In genomic region chr7:42911482-42912447, GRCh38 we compare ENCODE assay signal across 1 cellular context.
TF ChIP-seq lines count a peak whose summit lies in the region.

C7orf25 (minus strand) TSS chr7:42912070; CDS start chr7:42910900, 1,170 bp downstream.

TF ChIP-seq in H1, 55 proteins besides CTCF, POLR2A, EP300 and RAD21:
- TF ChIP-seq JUND (IDR thresholded peaks at IDR 0.05; ENCODE audit: low read length) (no peak), SP1 (IDR thresholded peaks at IDR 0.05; ENCODE audit: low read depth, low read length) (no peak), SAP30 (IDR thresholded peaks at IDR 0.05; ENCODE audit: insufficient read depth, insufficient replicate concordance, low read length) (no peak), ASH2L (IDR thresholded peaks at IDR 0.05; ENCODE audit: low read length) (peak; percentile 97), CREB1 (IDR thresholded peaks at IDR 0.05) (peak; percentile 87), SRF (IDR thresholded peaks at IDR 0.05; ENCODE audit: low read depth, low read length) (no peak), SIX5 (IDR thresholded peaks at IDR 0.05; ENCODE audit: low read depth, low read length) (peak; percentile 64; the same call in 1 of the 2 replicates), BCL11A (IDR thresholded peaks at IDR 0.05; ENCODE audit: low read depth in 2 of 2, low read length in 2 of 2) (no peak), MAFK (IDR thresholded peaks at IDR 0.05; ENCODE audit: low read depth, low read length) (no peak), CBX8 (IDR thresholded peaks at IDR 0.05; ENCODE audit: borderline replicate concordance, low read depth, low read length) (no peak), USF2 (IDR thresholded peaks at IDR 0.05; ENCODE audit: low read length) (peak; percentile 97), BRCA1 (IDR thresholded peaks at IDR 0.05; ENCODE audit: low read depth, low read length) (no peak), TCF12 (IDR thresholded peaks at IDR 0.05; ENCODE audit: low read depth, low read length) (peak; percentile 73; the same call in 1 of the 2 replicates), RNF2 (IDR thresholded peaks at IDR 0.05; ENCODE audit: borderline replicate concordance, low read depth, low read length, missing control alignments, poor library complexity, severe bottlenecking) (no peak), NANOG (IDR thresholded peaks at IDR 0.05; ENCODE audit: insufficient read depth, low read depth, low read length, poor library complexity, severe bottlenecking) (no peak), HDAC2 (IDR thresholded peaks at IDR 0.05; ENCODE audit: borderline replicate concordance in 1 of 2, low read depth in 2 of 2, low read length in 2 of 2) (peak in 1 of 2 experiments; percentile 59; a peak in 1 of 4 replicates), CTBP2 (IDR thresholded peaks at IDR 0.05; ENCODE audit: borderline replicate concordance, insufficient read depth, insufficient read length, low read length) (no peak), TAF1 (IDR thresholded peaks at IDR 0.05; ENCODE audit: low read depth, low read length) (peak; percentile 48; the same call in 1 of the 2 replicates), CHD2 (IDR thresholded peaks at IDR 0.05; ENCODE audit: low read length) (no peak), NRF1 (IDR thresholded peaks at IDR 0.05; ENCODE audit: low read depth, low read length) (no peak), POLR2AphosphoS5 (IDR thresholded peaks at IDR 0.05; ENCODE audit: low read depth, low read length) (peak; percentile 82), CBX5 (IDR thresholded peaks at IDR 0.05; ENCODE audit: low read depth, low read length) (no peak), HDAC6 (IDR thresholded peaks at IDR 0.05; ENCODE audit: low read depth, low read length) (no peak), ZNF274 (IDR thresholded peaks at IDR 0.05; ENCODE audit: borderline replicate concordance, extremely low read depth, low read length) (no peak), KDM1A (IDR thresholded peaks at IDR 0.05; ENCODE audit: borderline replicate concordance, low read length) (0 out of 2 replicates have a peak, but pooled peaks have one; percentile 32), EGR1 (IDR thresholded peaks at IDR 0.05; ENCODE audit: borderline replicate concordance, low read depth, low read length) (no peak), SUZ12 (IDR thresholded peaks at IDR 0.05; ENCODE audit: low read length) (no peak), ATF2 (IDR thresholded peaks at IDR 0.05; ENCODE audit: low read length) (no peak), TBP (IDR thresholded peaks at IDR 0.05; ENCODE audit: low read depth, low read length) (peak; percentile 60; the same call in 1 of the 2 replicates), SIN3A (conservative IDR thresholded peaks at IDR 0.05 in 1 of 2, IDR thresholded peaks at IDR 0.05 in 1 of 2; ENCODE audit: low read depth in 1 of 2, low read length in 2 of 2) (peak in 1 of 2 experiments; percentile 39; a peak in 1 of 4 replicates), RXRA (IDR thresholded peaks at IDR 0.05; ENCODE audit: insufficient read depth, low read depth, low read length) (no peak), SP4 (IDR thresholded peaks at IDR 0.05; ENCODE audit: low read length) (no peak), SP2 (IDR thresholded peaks at IDR 0.05; ENCODE audit: low read length) (no peak), FOSL1 (IDR thresholded peaks at IDR 0.05; ENCODE audit: insufficient read depth, low read depth, low read length) (no peak), TEAD4 (IDR thresholded peaks at IDR 0.05; ENCODE audit: low read depth, low read length) (0 out of 2 replicates have a peak, but pooled peaks have one; percentile 4), JUN (IDR thresholded peaks at IDR 0.05; ENCODE audit: low read depth, low read length) (no peak), KDM5A (IDR thresholded peaks at IDR 0.05; ENCODE audit: low read length) (no peak), PHF8 (conservative IDR thresholded peaks at IDR 0.05; ENCODE audit: low read depth, low read length) (peak; percentile 77), SIRT6 (IDR thresholded peaks at IDR 0.05; ENCODE audit: low read length) (no peak), YY1 (IDR thresholded peaks at IDR 0.05; ENCODE audit: low read depth, low read length) (peak; percentile 100), POU5F1 (IDR thresholded peaks at IDR 0.05; ENCODE audit: low read depth, low read length) (no peak), RFX5 (IDR thresholded peaks at IDR 0.05; ENCODE audit: borderline replicate concordance, low read depth, low read length) (no peak), KDM4A (IDR thresholded peaks at IDR 0.05; ENCODE audit: low read depth, low read length, severe bottlenecking) (no peak), BACH1 (IDR thresholded peaks at IDR 0.05; ENCODE audit: low read length) (no peak), GTF2F1 (IDR thresholded peaks at IDR 0.05; ENCODE audit: borderline replicate concordance, low read depth, low read length) (no peak), EZH2 (IDR thresholded peaks at IDR 0.05; ENCODE audit: low read depth, low read length, severe bottlenecking) (no peak), GABPA (IDR thresholded peaks at IDR 0.05; ENCODE audit: borderline replicate concordance, insufficient read depth, low read length) (no peak), RBBP5 (IDR thresholded peaks at IDR 0.05; ENCODE audit: borderline replicate concordance, low read depth, low read length) (peak; percentile 97; the same call in 1 of the 2 replicates), TAF7 (optimal IDR thresholded peaks at IDR 0.05; ENCODE audit: borderline replicate concordance, low read depth, low read length) (peak; percentile 72), CHD1 (IDR thresholded peaks at IDR 0.05; ENCODE audit: low read depth, low read length) (no peak), CEBPB (IDR thresholded peaks at IDR 0.05; ENCODE audit: low read depth, low read length) (no peak)
- TF ChIP-seq, protein P1, sequence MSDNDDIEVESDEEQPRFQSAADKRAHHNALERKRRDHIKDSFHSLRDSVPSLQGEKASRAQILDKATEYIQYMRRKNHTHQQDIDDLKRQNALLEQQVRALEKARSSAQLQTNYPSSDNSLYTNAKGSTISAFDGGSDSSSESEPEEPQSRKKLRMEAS (IDR thresholded peaks at IDR 0.05) = peak; percentile 90
- TF ChIP-seq, protein P2, sequence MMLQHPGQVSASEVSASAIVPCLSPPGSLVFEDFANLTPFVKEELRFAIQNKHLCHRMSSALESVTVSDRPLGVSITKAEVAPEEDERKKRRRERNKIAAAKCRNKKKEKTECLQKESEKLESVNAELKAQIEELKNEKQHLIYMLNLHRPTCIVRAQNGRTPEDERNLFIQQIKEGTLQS (IDR thresholded peaks at IDR 0.05; ENCODE audit: insufficient read depth, low read depth, low read length) = peak; percentile 88
- TF ChIP-seq, protein P3, sequence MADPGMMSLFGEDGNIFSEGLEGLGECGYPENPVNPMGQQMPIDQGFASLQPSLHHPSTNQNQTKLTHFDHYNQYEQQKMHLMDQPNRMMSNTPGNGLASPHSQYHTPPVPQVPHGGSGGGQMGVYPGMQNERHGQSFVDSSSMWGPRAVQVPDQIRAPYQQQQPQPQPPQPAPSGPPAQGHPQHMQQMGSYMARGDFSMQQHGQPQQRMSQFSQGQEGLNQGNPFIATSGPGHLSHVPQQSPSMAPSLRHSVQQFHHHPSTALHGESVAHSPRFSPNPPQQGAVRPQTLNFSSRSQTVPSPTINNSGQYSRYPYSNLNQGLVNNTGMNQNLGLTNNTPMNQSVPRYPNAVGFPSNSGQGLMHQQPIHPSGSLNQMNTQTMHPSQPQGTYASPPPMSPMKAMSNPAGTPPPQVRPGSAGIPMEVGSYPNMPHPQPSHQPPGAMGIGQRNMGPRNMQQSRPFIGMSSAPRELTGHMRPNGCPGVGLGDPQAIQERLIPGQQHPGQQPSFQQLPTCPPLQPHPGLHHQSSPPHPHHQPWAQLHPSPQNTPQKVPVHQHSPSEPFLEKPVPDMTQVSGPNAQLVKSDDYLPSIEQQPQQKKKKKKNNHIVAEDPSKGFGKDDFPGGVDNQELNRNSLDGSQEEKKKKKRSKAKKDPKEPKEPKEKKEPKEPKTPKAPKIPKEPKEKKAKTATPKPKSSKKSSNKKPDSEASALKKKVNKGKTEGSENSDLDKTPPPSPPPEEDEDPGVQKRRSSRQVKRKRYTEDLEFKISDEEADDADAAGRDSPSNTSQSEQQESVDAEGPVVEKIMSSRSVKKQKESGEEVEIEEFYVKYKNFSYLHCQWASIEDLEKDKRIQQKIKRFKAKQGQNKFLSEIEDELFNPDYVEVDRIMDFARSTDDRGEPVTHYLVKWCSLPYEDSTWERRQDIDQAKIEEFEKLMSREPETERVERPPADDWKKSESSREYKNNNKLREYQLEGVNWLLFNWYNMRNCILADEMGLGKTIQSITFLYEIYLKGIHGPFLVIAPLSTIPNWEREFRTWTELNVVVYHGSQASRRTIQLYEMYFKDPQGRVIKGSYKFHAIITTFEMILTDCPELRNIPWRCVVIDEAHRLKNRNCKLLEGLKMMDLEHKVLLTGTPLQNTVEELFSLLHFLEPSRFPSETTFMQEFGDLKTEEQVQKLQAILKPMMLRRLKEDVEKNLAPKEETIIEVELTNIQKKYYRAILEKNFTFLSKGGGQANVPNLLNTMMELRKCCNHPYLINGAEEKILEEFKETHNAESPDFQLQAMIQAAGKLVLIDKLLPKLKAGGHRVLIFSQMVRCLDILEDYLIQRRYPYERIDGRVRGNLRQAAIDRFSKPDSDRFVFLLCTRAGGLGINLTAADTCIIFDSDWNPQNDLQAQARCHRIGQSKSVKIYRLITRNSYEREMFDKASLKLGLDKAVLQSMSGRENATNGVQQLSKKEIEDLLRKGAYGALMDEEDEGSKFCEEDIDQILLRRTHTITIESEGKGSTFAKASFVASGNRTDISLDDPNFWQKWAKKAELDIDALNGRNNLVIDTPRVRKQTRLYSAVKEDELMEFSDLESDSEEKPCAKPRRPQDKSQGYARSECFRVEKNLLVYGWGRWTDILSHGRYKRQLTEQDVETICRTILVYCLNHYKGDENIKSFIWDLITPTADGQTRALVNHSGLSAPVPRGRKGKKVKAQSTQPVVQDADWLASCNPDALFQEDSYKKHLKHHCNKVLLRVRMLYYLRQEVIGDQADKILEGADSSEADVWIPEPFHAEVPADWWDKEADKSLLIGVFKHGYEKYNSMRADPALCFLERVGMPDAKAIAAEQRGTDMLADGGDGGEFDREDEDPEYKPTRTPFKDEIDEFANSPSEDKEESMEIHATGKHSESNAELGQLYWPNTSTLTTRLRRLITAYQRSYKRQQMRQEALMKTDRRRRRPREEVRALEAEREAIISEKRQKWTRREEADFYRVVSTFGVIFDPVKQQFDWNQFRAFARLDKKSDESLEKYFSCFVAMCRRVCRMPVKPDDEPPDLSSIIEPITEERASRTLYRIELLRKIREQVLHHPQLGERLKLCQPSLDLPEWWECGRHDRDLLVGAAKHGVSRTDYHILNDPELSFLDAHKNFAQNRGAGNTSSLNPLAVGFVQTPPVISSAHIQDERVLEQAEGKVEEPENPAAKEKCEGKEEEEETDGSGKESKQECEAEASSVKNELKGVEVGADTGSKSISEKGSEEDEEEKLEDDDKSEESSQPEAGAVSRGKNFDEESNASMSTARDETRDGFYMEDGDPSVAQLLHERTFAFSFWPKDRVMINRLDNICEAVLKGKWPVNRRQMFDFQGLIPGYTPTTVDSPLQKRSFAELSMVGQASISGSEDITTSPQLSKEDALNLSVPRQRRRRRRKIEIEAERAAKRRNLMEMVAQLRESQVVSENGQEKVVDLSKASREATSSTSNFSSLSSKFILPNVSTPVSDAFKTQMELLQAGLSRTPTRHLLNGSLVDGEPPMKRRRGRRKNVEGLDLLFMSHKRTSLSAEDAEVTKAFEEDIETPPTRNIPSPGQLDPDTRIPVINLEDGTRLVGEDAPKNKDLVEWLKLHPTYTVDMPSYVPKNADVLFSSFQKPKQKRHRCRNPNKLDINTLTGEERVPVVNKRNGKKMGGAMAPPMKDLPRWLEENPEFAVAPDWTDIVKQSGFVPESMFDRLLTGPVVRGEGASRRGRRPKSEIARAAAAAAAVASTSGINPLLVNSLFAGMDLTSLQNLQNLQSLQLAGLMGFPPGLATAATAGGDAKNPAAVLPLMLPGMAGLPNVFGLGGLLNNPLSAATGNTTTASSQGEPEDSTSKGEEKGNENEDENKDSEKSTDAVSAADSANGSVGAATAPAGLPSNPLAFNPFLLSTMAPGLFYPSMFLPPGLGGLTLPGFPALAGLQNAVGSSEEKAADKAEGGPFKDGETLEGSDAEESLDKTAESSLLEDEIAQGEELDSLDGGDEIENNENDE (IDR thresholded peaks at IDR 0.05; ENCODE audit: insufficient replicate concordance, low read length) = no peak
- TF ChIP-seq, protein P4, sequence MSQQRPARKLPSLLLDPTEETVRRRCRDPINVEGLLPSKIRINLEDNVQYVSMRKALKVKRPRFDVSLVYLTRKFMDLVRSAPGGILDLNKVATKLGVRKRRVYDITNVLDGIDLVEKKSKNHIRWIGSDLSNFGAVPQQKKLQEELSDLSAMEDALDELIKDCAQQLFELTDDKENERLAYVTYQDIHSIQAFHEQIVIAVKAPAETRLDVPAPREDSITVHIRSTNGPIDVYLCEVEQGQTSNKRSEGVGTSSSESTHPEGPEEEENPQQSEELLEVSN (IDR thresholded peaks at IDR 0.05) = peak; percentile 84
